Comparison of ENCODE assay signal across 8 cellular contexts in the genomic region with DNA sequence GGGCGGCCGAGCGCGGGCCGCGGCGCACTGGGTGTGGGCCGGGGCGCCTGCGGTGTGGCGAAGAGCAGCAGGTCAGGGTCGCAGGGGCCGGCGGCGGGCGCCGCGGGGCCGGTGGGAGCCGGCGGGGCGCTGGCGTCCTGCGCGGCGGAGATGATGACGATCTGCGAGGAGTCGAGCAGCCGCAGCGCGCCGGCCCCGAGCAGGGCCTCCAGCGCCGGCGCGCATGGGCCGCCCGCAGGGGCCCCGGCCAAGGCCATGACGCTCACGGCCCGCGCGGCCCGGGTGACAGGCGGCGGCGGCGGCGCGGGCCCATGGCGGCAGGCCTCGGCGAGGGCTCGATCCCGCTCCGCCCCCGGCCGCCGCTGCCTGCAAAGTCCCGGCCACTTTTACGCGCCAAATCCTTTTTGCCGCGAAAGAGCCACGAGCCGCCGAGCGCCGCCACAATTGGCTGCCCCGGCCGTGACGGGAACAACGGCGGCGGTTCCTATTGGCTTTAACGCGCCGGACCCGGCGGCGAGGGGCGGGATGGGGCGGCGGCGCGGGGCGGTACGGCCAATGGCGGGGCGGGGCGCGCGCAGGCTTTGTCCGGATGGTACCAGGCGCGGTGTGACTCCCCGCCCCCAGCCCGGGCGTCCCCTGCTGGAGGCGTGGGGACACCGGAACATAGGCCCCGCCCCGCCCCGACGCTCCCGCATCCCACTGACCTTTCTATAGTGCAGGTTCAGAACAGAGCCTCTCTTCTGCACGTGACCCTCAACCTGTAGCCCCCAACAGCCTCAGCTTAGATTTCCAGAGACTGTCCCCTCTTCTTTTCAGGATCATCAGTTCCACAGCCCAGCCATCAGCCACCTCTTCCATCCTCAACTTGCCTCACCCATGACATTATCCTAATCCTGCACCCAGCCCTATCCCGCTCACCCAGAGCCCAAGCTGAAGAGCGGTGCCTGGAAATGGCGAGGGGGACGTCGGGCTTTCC. TPM values are rescaled to one million over a fixed set of nuclear protein-coding genes. Genes with fewer than 3 reads are reported as not detected.
DNase-seq lines count a peak whose midpoint lies in the region; ATAC-seq and TF ChIP-seq lines count a peak whose summit lies in the region.

A gene with protein sequence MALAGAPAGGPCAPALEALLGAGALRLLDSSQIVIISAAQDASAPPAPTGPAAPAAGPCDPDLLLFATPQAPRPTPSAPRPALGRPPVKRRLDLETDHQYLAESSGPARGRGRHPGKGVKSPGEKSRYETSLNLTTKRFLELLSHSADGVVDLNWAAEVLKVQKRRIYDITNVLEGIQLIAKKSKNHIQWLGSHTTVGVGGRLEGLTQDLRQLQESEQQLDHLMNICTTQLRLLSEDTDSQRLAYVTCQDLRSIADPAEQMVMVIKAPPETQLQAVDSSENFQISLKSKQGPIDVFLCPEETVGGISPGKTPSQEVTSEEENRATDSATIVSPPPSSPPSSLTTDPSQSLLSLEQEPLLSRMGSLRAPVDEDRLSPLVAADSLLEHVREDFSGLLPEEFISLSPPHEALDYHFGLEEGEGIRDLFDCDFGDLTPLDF (minus strand): TSS at position 378 of the 976 bp plus-strand sequence. CDS start 121 bp downstream, at position 257.

- POLR2A ChIA-PET in activated CD8-positive, alpha-beta memory T cell treated with anti-CD3 and anti-CD28 coated beads for 36 hours (lab: Charles Lee) = interaction anchor here (0.5 to 2.5 kb wide), 9 partner anchors 10 to 275 kb away, joined by 3 to 23 read pairs (median 5); a partner anchor contains a TSS

- peak within 1 kb of the TSS in 1 of 2 experiments; percentile 51 for H3K4ac ChIP-seq in mesenchymal stem cell (ENCODE audit: low read depth in 1 of 2, low read length in 2 of 2)

- peak within 1 kb of the TSS; percentile 67 for H2AFZ ChIP-seq in mesenchymal stem cell (ENCODE audit: low read depth, low read length)

- H3K4me2 ChIP-seq in mesenchymal stem cell (ENCODE audit: low read length, poor library complexity, severe bottlenecking) = peak within 1 kb of the TSS; percentile 94

- no peak within 1 kb of the TSS for H2BK120ac ChIP-seq in mesenchymal stem cell (ENCODE audit: low read depth, low read length)

- intact Hi-C loops in Calu3 (cut with micrococcal nuclease; ENCODE audit: unreplicated experiment) = loop anchor here (5.0 kb wide), 1 partner anchor 111 kb away; no protein-coding TSS in a partner anchor

- peaks cover 11% of the 10 kb centered on the region for H3K79me1 ChIP-seq in mesenchymal stem cell (replicated peaks; ENCODE audit: low read length, poor library complexity, severe bottlenecking)

- no peaks in the 10 kb centered on the region for H3K9me3 Mint-ChIP-seq in Calu3 (ENCODE audit: low read depth, unreplicated experiment)

- TF ChIP-seq CTCF in Calu3 (IDR thresholded peaks at IDR 0.05; ENCODE audit: unreplicated experiment) = no peak

- H3K36me3 Mint-ChIP-seq in Calu3 (ENCODE audit: insufficient read depth, unreplicated experiment) = peaks cover 45% of the 10 kb centered on the region

- H3K27me3 ChIP-seq in effector memory CD4-positive, alpha-beta T cell (replicated peaks; ENCODE audit: control insufficient read depth, insufficient read depth, low read length, poor library complexity, severe bottlenecking) = no peaks in the 10 kb centered on the region
- H3K27me3 ChIP-seq in mesenchymal stem cell (ENCODE audit: control insufficient read depth in 1 of 2, insufficient read depth in 1 of 2, low read length in 2 of 2) = no peaks in the 10 kb centered on the region

- no TSS peak for BruUV-seq in Calu3 (replicated peaks; lab: Mats Ljungman, UMichigan)

- no peak within 1 kb of the TSS for H4K91ac ChIP-seq in mesenchymal stem cell (ENCODE audit: low read length)

- peak within 1 kb of the TSS; percentile 44 for H3K4me3 ChIP-seq in effector memory CD4-positive, alpha-beta T cell (ENCODE audit: insufficient read depth, low read depth, low read length, poor library complexity, severe bottlenecking)
- peak within 1 kb of the TSS; percentile 65 to 80 for H3K4me3 ChIP-seq in mesenchymal stem cell (ENCODE audit: insufficient read depth in 1 of 2, low read depth in 1 of 2, low read length in 2 of 2)

- WGBS in mesenchymal stem cell = 5% methylated on average over 80 of the region's 115 CpGs

- peaks cover 17% of the 10 kb centered on the region for H3K4me1 ChIP-seq in effector memory CD4-positive, alpha-beta T cell (ENCODE audit: control insufficient read depth, insufficient read depth, low read length, poor library complexity, severe bottlenecking)
- H3K4me1 ChIP-seq in mesenchymal stem cell (ENCODE audit: control insufficient read depth, insufficient read depth, low read depth, low read length) = peaks cover 21% of the 10 kb centered on the region

- no peak within 1 kb of the TSS for H2BK5ac ChIP-seq in mesenchymal stem cell (ENCODE audit: low read depth, low read length, poor library complexity, severe bottlenecking)

- DNase-seq in Calu3 (peak; percentile 100), HUDEP-2 (lab: John Stamatoyannopoulos, UW; ENCODE audit: unreplicated experiment in 76 of 76) (peak in 75 of 76 experiments; percentile 24 to 98 (median 92)), NOMO-1 treated with DMSO at 0.1 percent for 48 hours (lab: John Stamatoyannopoulos, UW; ENCODE audit: unreplicated experiment) (peak; percentile 92), mesenchymal stem cell (peak; percentile 94)
- DNase-seq in effector memory CD4-positive, alpha-beta T cell = peak; percentile 89 to 93 (median 90)
- peak; percentile 90 for DNase-seq in stimulated activated CD8-positive, alpha-beta memory T cell treated with anti-CD3 and anti-CD28 coated beads, Interleukin-12 subunit alpha, Interleukin-12 subunit beta, amount 100 ng/mL, for 24 hours (ENCODE audit: extremely low read depth)

- ATAC-seq in GM21390 (IDR thresholded peaks at IDR 0.05; ENCODE audit: unreplicated experiment) = peak; percentile 75

- no peak within 1 kb of the TSS for H2AK5ac ChIP-seq in mesenchymal stem cell (ENCODE audit: low read length, severe bottlenecking)

- no peak within 1 kb of the TSS for H3K23ac ChIP-seq in mesenchymal stem cell (ENCODE audit: low read length in 2 of 2)

- H3K27ac ChIP-seq in effector memory CD4-positive, alpha-beta T cell (ENCODE audit: insufficient read depth, low read length, poor library complexity, severe bottlenecking) = peak within 1 kb of the TSS; percentile 44
- H3K27ac ChIP-seq in mesenchymal stem cell (ENCODE audit: low read length, poor library complexity, severe bottlenecking) = no peak within 1 kb of the TSS

- H3K27me3 Mint-ChIP-seq in Calu3 (ENCODE audit: unreplicated experiment) = no peaks in the 10 kb centered on the region

- peaks cover 44% of the 10 kb centered on the region for H3K4me1 Mint-ChIP-seq in Calu3 (ENCODE audit: low read depth, unreplicated experiment)

- H3K27ac Mint-ChIP-seq in Calu3 (ENCODE audit: unreplicated experiment) = peak within 1 kb of the TSS; percentile 69

- peak within 1 kb of the TSS; percentile 44 to 45 for H2BK12ac ChIP-seq in mesenchymal stem cell (ENCODE audit: low read length in 2 of 2)

- H4K8ac ChIP-seq in mesenchymal stem cell (ENCODE audit: low read length) = peak within 1 kb of the TSS; percentile 78

- no peaks in the 10 kb centered on the region for H3K9me3 ChIP-seq in effector memory CD4-positive, alpha-beta T cell (ENCODE audit: control insufficient read depth, low read length)
- no peaks in the 10 kb centered on the region for H3K9me3 ChIP-seq in mesenchymal stem cell (ENCODE audit: control insufficient read depth, low read length)

- H3K18ac ChIP-seq in mesenchymal stem cell (ENCODE audit: low read depth in 1 of 2, low read length in 2 of 2) = peak within 1 kb of the TSS; percentile 49 to 82

- CTCF ChIA-PET in Calu3 (lab: Charles Lee) = interaction anchor here (1.0 to 1.5 kb wide), 3 partner anchors 18 to 46 kb away, joined by 3 to 11 read pairs (median 3); a partner anchor contains a TSS
- CTCF ChIA-PET in activated CD8-positive, alpha-beta memory T cell treated with anti-CD3 and anti-CD28 coated beads for 36 hours (lab: Charles Lee) = interaction anchor here (1.0 to 1.6 kb wide), 6 partner anchors 18 to 63 kb away, joined by 3 to 6 read pairs (median 4); a partner anchor contains a TSS

- H3K4me3 Mint-ChIP-seq in Calu3 (ENCODE audit: low read depth, unreplicated experiment) = peak within 1 kb of the TSS; percentile 62

- H3K14ac ChIP-seq in mesenchymal stem cell (ENCODE audit: low read length in 2 of 2) = no peak within 1 kb of the TSS

- peak within 1 kb of the TSS; percentile 81 for H3K9ac ChIP-seq in mesenchymal stem cell (ENCODE audit: low read length)

- peak within 1 kb of the TSS; percentile 36 for H2BK15ac ChIP-seq in mesenchymal stem cell (ENCODE audit: low read depth, poor library complexity, severe bottlenecking)

- no peaks in the 10 kb centered on the region for H3K36me3 ChIP-seq in effector memory CD4-positive, alpha-beta T cell (ENCODE audit: control insufficient read depth, insufficient read depth, low read length)
- no peaks in the 10 kb centered on the region for H3K36me3 ChIP-seq in mesenchymal stem cell (ENCODE audit: control insufficient read depth in 1 of 2, insufficient read depth in 2 of 2, low read depth in 1 of 2, low read length in 2 of 2)

RNA-seq across cellular contexts. Expression of the gene that starts here (rescaled TPM):
- total RNA-seq in Calu3 (2022) = 56.9 and 62.3 TPM in 2 replicates
- total RNA-seq in activated CD8-positive, alpha-beta memory T cell treated with anti-CD3 and anti-CD28 coated beads for 36 hours = 10 to 100 TPM; 79.9 to 80.7 TPM
- polyA plus RNA-seq in mesenchymal stem cell (2013, experiment 1 of 2) = 2.2 TPM
- polyA plus RNA-seq in mesenchymal stem cell (2013, experiment 2 of 2) = 2.1 TPM
